Comparison of ENCODE assay signal across 23 cellular contexts in the genomic region with DNA sequence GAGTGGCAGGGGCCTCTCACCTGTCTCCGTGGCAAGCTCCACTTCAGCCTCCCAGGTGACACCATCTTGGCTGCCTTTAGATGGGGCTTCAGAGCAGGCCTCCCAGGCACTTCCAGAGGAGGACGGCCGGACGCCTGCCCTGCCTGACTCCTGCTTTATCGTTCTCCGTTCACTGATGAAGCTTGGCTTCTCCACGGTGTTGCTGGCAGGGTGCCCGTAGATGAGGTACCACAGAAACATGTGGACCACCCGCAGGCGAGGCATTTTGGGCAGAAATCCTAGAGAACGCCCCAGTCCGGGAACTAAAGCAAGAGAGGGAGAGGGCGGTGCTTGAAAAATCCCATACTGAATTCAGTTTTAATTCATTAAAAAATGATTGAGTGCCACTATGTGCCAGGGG. TPM values are rescaled to one million over a fixed set of nuclear protein-coding genes. Genes with fewer than 3 reads are reported as not detected.
DNase-seq lines count a peak whose midpoint lies in the region; ATAC-seq and TF ChIP-seq lines count a peak whose summit lies in the region.
"Had no signal": no experiment of that assay in that cellular context is flagged by ENCODE, and none has a peak within 500 bp of the region (broad histone marks: within the 10 kb centered on the region; RNA-seq: fewer than 3 reads in every experiment).

No MANE protein-coding gene starts in this region.

- H2AFZ ChIP-seq in GM23248: no peak overlapping the region
- H2AFZ ChIP-seq: hepatocyte had no signal

- no peaks in the 10 kb centered on the region for H3K9me3 ChIP-seq in GM23248 (ENCODE audit: low read depth)
- no peaks in the 10 kb centered on the region for H3K9me3 ChIP-seq in lung (ENCODE audit: control insufficient read depth in 2 of 2, insufficient read depth in 1 of 2, low read length in 1 of 2)
- H3K9me3 ChIP-seq: esophagus squamous epithelium had no signal

- no peaks in the 10 kb centered on the region for H3K27me3 Mint-ChIP-seq in central memory CD8-positive, alpha-beta T cell
- no peaks in the 10 kb centered on the region for H3K27me3 Mint-ChIP-seq in activated T-helper 17 cell treated with anti-CD3 and anti-CD28 coated beads, Interleukin-2, amount 50 U/mL, for 72 hours
- H3K27me3 Mint-ChIP-seq: activated B cell treated with CpG ODN at 0.5 μM for 24 hours; activated naive CD8-positive, alpha-beta T cell; CD8-positive, alpha-beta memory T cell had no signal

- 28 to 29% methylated on average over 13 of the region's 13 CpGs for WGBS in GM23248 (ENCODE audit: low coverage in 1 of 2, low lambda C conversion rate in 2 of 2, missing lambda C conversion rate in 2 of 2), 2 experiments
- 82 to 84% methylated on average over 13 of the region's 13 CpGs for WGBS in lung, 2 donors

- in situ Hi-C loops in GM23248 (cut with MboI): no loop called here

- H3K4me3 Mint-ChIP-seq in central memory CD8-positive, alpha-beta T cell: no peak overlapping the region
- H3K4me3 Mint-ChIP-seq in activated T-helper 17 cell treated with anti-CD3 and anti-CD28 coated beads, Interleukin-2, amount 50 U/mL, for 72 hours: no peak overlapping the region
- H3K4me3 Mint-ChIP-seq: activated B cell treated with CpG ODN at 0.5 μM for 24 hours; activated CD8-positive, alpha-beta T cell treated with anti-CD3 and anti-CD28 coated beads, Interleukin-2, amount 10 ng/mL, durations not matched to agents 7 days and 5 days; activated naive CD8-positive, alpha-beta T cell; CD8-positive, alpha-beta memory T cell; mesothelial cell of epicardium; nephron progenitor cell had no signal

- peaks cover 12% of the 10 kb centered on the region for H3K4me1 ChIP-seq in GM23248 (ENCODE audit: insufficient read depth)
- H3K4me1 ChIP-seq in lung (ENCODE audit: control insufficient read depth in 2 of 2, insufficient read depth in 2 of 2, low read length in 2 of 2): no peaks in the 10 kb centered on the region

- H4K20me1 ChIP-seq in GM23248 (ENCODE audit: insufficient read depth): no peaks in the 10 kb centered on the region

- H3K9me3 Mint-ChIP-seq in central memory CD8-positive, alpha-beta T cell: no peaks in the 10 kb centered on the region
- H3K9me3 Mint-ChIP-seq in activated T-helper 17 cell treated with anti-CD3 and anti-CD28 coated beads, Interleukin-2, amount 50 U/mL, for 72 hours: no peaks in the 10 kb centered on the region
- H3K9me3 Mint-ChIP-seq: activated B cell treated with CpG ODN at 0.5 μM for 24 hours; CD8-positive, alpha-beta memory T cell; mesothelial cell of epicardium; nephron progenitor cell had no signal

- peaks cover 14% of the 10 kb centered on the region for H3K4me1 Mint-ChIP-seq in central memory CD8-positive, alpha-beta T cell
- H3K4me1 Mint-ChIP-seq in activated T-helper 17 cell treated with anti-CD3 and anti-CD28 coated beads, Interleukin-2, amount 50 U/mL, for 72 hours: no peaks in the 10 kb centered on the region
- H3K4me1 Mint-ChIP-seq: activated B cell treated with CpG ODN at 0.5 μM for 24 hours, mesothelial cell of epicardium had no signal

- peak; percentile 42 for DNase-seq in AG04449 (ENCODE audit: low read depth, low spot score)
- DNase-seq in GM23248: peak; percentile 82
- no peak for DNase-seq in central memory CD8-positive, alpha-beta T cell (ENCODE audit: low spot score in 2 of 2)
- peak; percentile 42 for DNase-seq in lung (ENCODE audit: low spot score)
- DNase-seq in retina: no peak
- DNase-seq in hypothalamus (lab: John Stamatoyannopoulos, UW): no peak
- DNase-seq: activated B cell treated with CpG ODN at 0.5 μM for 24 hours; activated CD8-positive, alpha-beta T cell treated with anti-CD3 and anti-CD28 coated beads, Interleukin-2, amount 10 ng/mL, durations not matched to agents 7 days and 5 days; activated T-cell treated with anti-CD3 and anti-CD28 coated beads, Interleukin-2, amount 50 U/mL, for 48 hours; CD8-positive, alpha-beta memory T cell; DMS79; esophagus squamous epithelium; MM.1S; NCI-H510A treated with DMSO at 0.1 percent for 48 hours; nephron progenitor cell; SHP77; stimulated activated naive CD4-positive, alpha-beta T cell treated with Interleukin-2 at 50 U/mL for 16 hours; T-helper 2 cell had no signal

- H3K9me2 ChIP-seq in GM23248 (ENCODE audit: insufficient read depth): no peaks in the 10 kb centered on the region

- peaks cover 39% of the 10 kb centered on the region; the same call in 1 of the 2 replicates for H3K36me3 ChIP-seq in GM23248 (ENCODE audit: low read depth)
- peaks cover 40 to 64% of the 10 kb centered on the region in 2 donors for H3K36me3 ChIP-seq in lung (ENCODE audit: control insufficient read depth in 2 of 2, insufficient read depth in 2 of 2, low read length in 2 of 2)

- CTCF ChIA-PET in AG04449 (lab: Yijun Ruan, JAX): interaction anchor here (0.6 to 1.1 kb wide), 5 partner anchors 16 to 576 kb away, joined by 3 read pairs; no protein-coding TSS in a partner anchor

- POLR2A ChIA-PET in AG04449 (lab: Yijun Ruan, JAX): interaction anchor here (1.2 to 1.3 kb wide), 2 partner anchors 19 to 33 kb away, joined by 3 read pairs; no protein-coding TSS in a partner anchor

- H3K36me3 Mint-ChIP-seq in central memory CD8-positive, alpha-beta T cell (ENCODE audit: insufficient read depth): peaks cover 55% of the 10 kb centered on the region
- H3K36me3 Mint-ChIP-seq in activated T-helper 17 cell treated with anti-CD3 and anti-CD28 coated beads, Interleukin-2, amount 50 U/mL, for 72 hours (ENCODE audit: low read depth): peaks cover 92% of the 10 kb centered on the region

- H3K4me3 ChIP-seq in AG04449 (ENCODE audit: low read depth, low read length): no peak overlapping the region
- no peak overlapping the region for H3K4me3 ChIP-seq in GM23248
- no peak overlapping the region for H3K4me3 ChIP-seq in lung
- H3K4me3 ChIP-seq: esophagus squamous epithelium, hepatocyte had no signal

- H3K27ac Mint-ChIP-seq in central memory CD8-positive, alpha-beta T cell (ENCODE audit: low read depth): peak overlapping the region; percentile 76
- no peak overlapping the region for H3K27ac Mint-ChIP-seq in activated T-helper 17 cell treated with anti-CD3 and anti-CD28 coated beads, Interleukin-2, amount 50 U/mL, for 72 hours
- H3K27ac Mint-ChIP-seq: activated B cell treated with CpG ODN at 0.5 μM for 24 hours; activated naive CD8-positive, alpha-beta T cell; mesothelial cell of epicardium had no signal

- no peaks in the 10 kb centered on the region for H3K27me3 ChIP-seq in GM23248 (replicated peaks; ENCODE audit: insufficient read depth)
- H3K27me3 ChIP-seq in lung (ENCODE audit: control insufficient read depth, insufficient read depth): no peaks in the 10 kb centered on the region
- H3K27me3 ChIP-seq: esophagus squamous epithelium, hepatocyte had no signal

- no peak for ATAC-seq in central memory CD8-positive, alpha-beta T cell (replicated peaks; ENCODE audit: extremely low read depth, poor library complexity, severe bottlenecking)
- ATAC-seq in lung (ENCODE audit: insufficient read depth, low FRiP score) (no peak), GM21786 (IDR thresholded peaks at IDR 0.05; ENCODE audit: unreplicated experiment) (no peak)
- no peak for ATAC-seq in activated T-helper 17 cell treated with anti-CD3 and anti-CD28 coated beads, Interleukin-2, amount 50 U/mL, for 72 hours (replicated peaks)
- ATAC-seq: activated CD8-positive, alpha-beta T cell treated with anti-CD3 and anti-CD28 coated beads, Interleukin-2, amount 10 ng/mL, durations not matched to agents 7 days and 5 days had no signal

- peak overlapping the region; percentile 55 for H3K27ac ChIP-seq in GM23248
- no peak overlapping the region for H3K27ac ChIP-seq in lung (ENCODE audit: low read depth in 1 of 2, low read length in 1 of 2)
- H3K27ac ChIP-seq: esophagus squamous epithelium, hepatocyte had no signal

- H3K4me2 ChIP-seq in GM23248 (ENCODE audit: unreplicated experiment): peak overlapping the region; percentile 35
- H3K4me2 ChIP-seq: hepatocyte had no signal

- H3K79me2 ChIP-seq in GM23248 (ENCODE audit: insufficient read depth): no peaks in the 10 kb centered on the region
- H3K79me2 ChIP-seq: hepatocyte had no signal

- no peaks in the 10 kb centered on the region for H3F3A ChIP-seq in GM23248 (ENCODE audit: insufficient read depth)

- TF ChIP-seq CTCF in AG04449 (IDR thresholded peaks at IDR 0.05; ENCODE audit: insufficient read depth, low read length, missing control alignments): no peak
- no peak for TF ChIP-seq CTCF in lung (IDR thresholded peaks at IDR 0.05; ENCODE audit: control extremely low read depth, extremely low read depth)

- peak overlapping the region; percentile 50; the same call in 1 of the 2 replicates for H3K9ac ChIP-seq in GM23248

RNA-seq across cellular contexts. Expression of gene GTF3C1, which starts 54.5 kb away (rescaled TPM):
- total RNA-seq in GM23248 (2014; rRNA removed; shearing (Covaris generic)): 52.1 and 65.5 TPM in 2 replicates
- polyA plus RNA-seq in GM23248 (2016; fragmentation: Nextera tagmentation; extraction: Ambion mirVana) (30.6 and 33.4 TPM in 2 replicates), lung (10 to 100 TPM; 33.5 to 63.9 TPM)
- total RNA-seq in lung: 10 to 100 TPM; 71.1 to 84.0 TPM
- 10 to 100 TPM; 56.1 to 60.4 TPM for total RNA-seq in activated T-helper 17 cell treated with anti-CD3 and anti-CD28 coated beads, Interleukin-2, amount 50 U/mL, for 72 hours

RNA-seq across cellular contexts. Expression of gene KATNIP, which starts 54.8 kb away (rescaled TPM):
- total RNA-seq in GM23248 (2014; rRNA removed; shearing (Covaris generic)): 6.2 and 8.5 TPM in 2 replicates
- polyA plus RNA-seq in GM23248 (2016; fragmentation: Nextera tagmentation; extraction: Ambion mirVana) (4.8 and 6.9 TPM in 2 replicates), lung (10 to 100 TPM in 1 of 2 donors, 1 to 10 TPM in 1; 9.7 to 13.5 TPM)
- 10 to 100 TPM; 35.1 to 46.4 TPM for total RNA-seq in lung
- 10 to 100 TPM; 12.9 to 14.3 TPM for total RNA-seq in activated T-helper 17 cell treated with anti-CD3 and anti-CD28 coated beads, Interleukin-2, amount 50 U/mL, for 72 hours

Comparison
In these comparisons a context has a peak if more than half of its experiments do, and no peak if none do; other contexts are left out.
1. DNase-seq: peak in AG04449 (single experiment), GM23248 (single experiment) and lung (single experiment); none in central memory CD8-positive, alpha-beta T cell (0 of 2), retina (single experiment) and hypothalamus (0 of 51).